Comparison of ENCODE assay signal across 18 cellular contexts in the genomic region with DNA sequence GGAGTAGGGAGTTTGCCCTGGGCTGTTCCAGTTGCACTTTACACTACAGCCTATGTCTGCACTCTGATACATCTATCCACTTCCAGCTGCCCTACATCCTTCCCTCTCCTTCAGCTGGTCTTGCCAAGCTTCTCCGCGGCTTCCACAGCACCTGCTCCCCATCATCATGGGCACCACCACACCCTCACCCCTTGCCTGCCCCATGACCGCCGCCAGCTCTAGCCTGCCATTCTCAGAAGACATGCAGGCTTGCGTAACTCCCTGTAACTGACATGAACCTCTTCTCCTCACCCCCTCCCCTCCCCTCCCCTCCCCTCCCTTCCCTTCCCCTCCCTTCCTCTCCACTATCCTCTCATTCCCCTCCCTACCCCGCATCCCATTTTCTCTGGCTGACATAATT.
"Had no signal": no experiment of that assay in that cellular context is flagged by ENCODE, and none has a peak within 500 bp of the region (broad histone marks: within the 10 kb centered on the region; RNA-seq: fewer than 3 reads in every experiment).

No MANE protein-coding gene starts in this region.

- DNase-seq: activated CD4-positive, alpha-beta memory T cell treated with anti-CD3 and anti-CD28 coated beads, Interleukin-2, amount 10 ng/mL, durations not matched to agents 7 days and 5 days; activated CD4-positive, alpha-beta T cell treated with anti-CD3 and anti-CD28 coated beads for 4 hours; activated CD8-positive, alpha-beta memory T cell treated with anti-CD3 and anti-CD28 coated beads, Interleukin-2, amount 10 ng/mL, durations not matched to agents 7 days and 5 days; activated naive CD8-positive, alpha-beta T cell treated with anti-CD3 and anti-CD28 coated beads for 36 hours; central memory CD4-positive, alpha-beta T cell; foreskin keratinocyte; glutamatergic neuron; lower lobe of right lung; nucleus accumbens; posterior cingulate gyrus; retina; stimulated activated CD4-positive, alpha-beta T cell treated with anti-CD3 and anti-CD28 coated beads, Interleukin-12 subunit alpha, Interleukin-12 subunit beta, amount 100 ng/mL, for 4 hours; stimulated activated CD4-positive, alpha-beta T cell treated with anti-CD3 and anti-CD28 coated beads, Interleukin-1b, Interleukin-23, amount 100 ng/mL, for 48 hours; stimulated activated CD8-positive, alpha-beta memory T cell treated with anti-CD3 and anti-CD28 coated beads, Interleukin-4, amount 100 ng/mL, for 48 hours; stimulated activated naive CD4-positive, alpha-beta T cell treated with Interleukin-2 at 50 U/mL for 16 hours; tibial artery had no signal

- H3K27ac ChIP-seq: foreskin keratinocyte, lower lobe of right lung, tibial artery had no signal

- H3K9me3 ChIP-seq: lower lobe of right lung, tibial artery had no signal

- H3K4me3 ChIP-seq: lower lobe of right lung, tibial artery had no signal

- H3K4me1 ChIP-seq: lower lobe of right lung had no signal

- ATAC-seq: activated CD8-positive, alpha-beta memory T cell treated with anti-CD3 and anti-CD28 coated beads, Interleukin-2, amount 10 ng/mL, durations not matched to agents 7 days and 5 days; foreskin keratinocyte; lower lobe of right lung; natural killer cell treated with Interleukin-12 subunit alpha and Interleukin-12 subunit beta and Interleukin-15 and Interleukin-18, amount 100 ng/mL, for 72 hours; WTC11 had no signal

- H3K27me3 ChIP-seq: foreskin keratinocyte, tibial artery had no signal

- H3K36me3 ChIP-seq: lower lobe of right lung, tibial artery had no signal
